In genomic region chr9:124503713-124504529, GRCh38 we compare ENCODE assay signal across 12 cellular contexts. TPM values are rescaled to one million over a fixed set of nuclear protein-coding genes. Genes with fewer than 3 reads are reported as not detected.
DNase-seq lines count a peak whose midpoint lies in the region; ATAC-seq and TF ChIP-seq lines count a peak whose summit lies in the region.
"Had no signal": no experiment of that assay in that cellular context is flagged by ENCODE, and none has a peak within 500 bp of the region (broad histone marks: within the 10 kb centered on the region; RNA-seq: fewer than 3 reads in every experiment).

No MANE protein-coding gene starts in this region.

- H3K27ac ChIP-seq in CD8-positive, alpha-beta memory T cell (ENCODE audit: low read depth, low read length), result no peak overlapping the region
- H3K27ac ChIP-seq in HL-60 (replicated peaks) (no peak overlapping the region), coronary artery (no peak overlapping the region)
- H3K27ac ChIP-seq: vagina had no signal

- DNase-seq in CD8-positive, alpha-beta memory T cell, result peak in 1 of 5 donors; percentile 30
- DNase-seq in HL-60 (ENCODE audit: low read depth in 1 of 2, low spot score in 1 of 2), result no peak
- no peak for DNase-seq in coronary artery (ENCODE audit: low spot score)
- DNase-seq in osteocyte (ENCODE audit: extremely low spot score, unreplicated experiment), result no peak
- DNase-seq in erythroblast (lab: John Stamatoyannopoulos, UW), result no peak
- DNase-seq in NCI-H774 (lab: John Stamatoyannopoulos, UW), result no peak
- DNase-seq: activated CD4-positive, alpha-beta T cell treated with anti-CD3 and anti-CD28 coated beads for 1 hour; cerebellar nuclear complex; NCI-H526 treated with DMSO at 0.1 percent for 48 hours had no signal

- TF ChIP-seq CTCF in HL-60 (IDR thresholded peaks at IDR 0.05; ENCODE audit: insufficient read depth, low read length), result no peak
- no peak for TF ChIP-seq CTCF in coronary artery (IDR thresholded peaks at IDR 0.05)
- TF ChIP-seq CTCF in osteocyte (IDR thresholded peaks at IDR 0.05), result no peak

- peaks cover 14% of the 10 kb centered on the region for H3K27me3 ChIP-seq in CD8-positive, alpha-beta memory T cell (ENCODE audit: insufficient read depth, low read length, poor library complexity, severe bottlenecking)
- H3K27me3 ChIP-seq in HL-60 (ENCODE audit: insufficient read depth, poor library complexity, severe bottlenecking), result peaks cover 31% of the 10 kb centered on the region

- no peaks in the 10 kb centered on the region for H3K9me3 Mint-ChIP-seq in CD8-positive, alpha-beta memory T cell
- no peaks in the 10 kb centered on the region for H3K9me3 Mint-ChIP-seq in osteocyte (ENCODE audit: unreplicated experiment)

- H3K4me1 ChIP-seq in CD8-positive, alpha-beta memory T cell (ENCODE audit: insufficient read depth, low read length), result peaks cover 4% of the 10 kb centered on the region

- H3K36me3 ChIP-seq in CD8-positive, alpha-beta memory T cell (ENCODE audit: insufficient read depth, low read length), result no peaks in the 10 kb centered on the region
- H3K36me3 ChIP-seq: vagina had no signal

- no peaks in the 10 kb centered on the region for H3K36me3 Mint-ChIP-seq in CD8-positive, alpha-beta memory T cell
- H3K36me3 Mint-ChIP-seq in osteocyte (ENCODE audit: unreplicated experiment), result peaks cover 2% of the 10 kb centered on the region

- CTCF ChIA-PET in CD8-positive, alpha-beta memory T cell (lab: Charles Lee), result no interaction called here

- peaks cover 3 to 10% (median 6%) of the 10 kb centered on the region in 3 donors for H3K4me1 Mint-ChIP-seq in CD8-positive, alpha-beta memory T cell
- H3K4me1 Mint-ChIP-seq in osteocyte (ENCODE audit: unreplicated experiment), result peaks cover 5% of the 10 kb centered on the region

- no peaks in the 10 kb centered on the region for H3K9me3 ChIP-seq in CD8-positive, alpha-beta memory T cell (ENCODE audit: low read length)
- H3K9me3 ChIP-seq: vagina had no signal

- no peak overlapping the region for H3K27ac Mint-ChIP-seq in CD8-positive, alpha-beta memory T cell
- H3K27ac Mint-ChIP-seq in osteocyte (ENCODE audit: unreplicated experiment), result no peak overlapping the region

- peak overlapping the region in 6 of 7 donors; percentile 55 to 71 (median 66) for H3K4me3 Mint-ChIP-seq in CD8-positive, alpha-beta memory T cell
- H3K4me3 Mint-ChIP-seq in osteocyte (ENCODE audit: unreplicated experiment), result peak overlapping the region; percentile 74

- peaks cover 30 to 37% of the 10 kb centered on the region in 2 donors for H3K27me3 Mint-ChIP-seq in CD8-positive, alpha-beta memory T cell
- peaks cover 38% of the 10 kb centered on the region for H3K27me3 Mint-ChIP-seq in osteocyte (ENCODE audit: unreplicated experiment)

- no peak for TF ChIP-seq POLR2A in erythroblast (IDR thresholded peaks at IDR 0.05; ENCODE audit: low read length)

- ATAC-seq in HG02840 (IDR thresholded peaks at IDR 0.05; ENCODE audit: low FRiP score, unreplicated experiment), result no peak

- POLR2A ChIA-PET in CD8-positive, alpha-beta memory T cell (lab: Charles Lee), result no interaction called here

- no peak overlapping the region for H3K4me3 ChIP-seq in CD8-positive, alpha-beta memory T cell (ENCODE audit: low read length)
- H3K4me3 ChIP-seq in HL-60 (replicated peaks; ENCODE audit: insufficient read depth, low read length) (0 out of 2 replicates have a peak overlapping the region, but pooled peaks have one; percentile 4), coronary artery (peak overlapping the region; percentile 58)

RNA-seq across cellular contexts. Expression of gene NR5A1, which starts 3.3 kb away (rescaled TPM):
- not detected for total RNA-seq in CD8-positive, alpha-beta memory T cell
- polyA plus RNA-seq in CD8-positive, alpha-beta memory T cell, result not detected
- total RNA-seq in osteocyte, result not detected in 2 replicates
- total RNA-seq: kidney epithelial cell had no signal

RNA-seq across cellular contexts. Expression of gene ADGRD2, which starts 53.7 kb away (rescaled TPM):
- total RNA-seq in CD8-positive, alpha-beta memory T cell, result not detected
- not detected for polyA plus RNA-seq in CD8-positive, alpha-beta memory T cell
- total RNA-seq in osteocyte, result not detected in 2 replicates
- total RNA-seq: kidney epithelial cell had no signal
